Comparison of ENCODE assay signal across 1 cellular context in the genomic region with DNA sequence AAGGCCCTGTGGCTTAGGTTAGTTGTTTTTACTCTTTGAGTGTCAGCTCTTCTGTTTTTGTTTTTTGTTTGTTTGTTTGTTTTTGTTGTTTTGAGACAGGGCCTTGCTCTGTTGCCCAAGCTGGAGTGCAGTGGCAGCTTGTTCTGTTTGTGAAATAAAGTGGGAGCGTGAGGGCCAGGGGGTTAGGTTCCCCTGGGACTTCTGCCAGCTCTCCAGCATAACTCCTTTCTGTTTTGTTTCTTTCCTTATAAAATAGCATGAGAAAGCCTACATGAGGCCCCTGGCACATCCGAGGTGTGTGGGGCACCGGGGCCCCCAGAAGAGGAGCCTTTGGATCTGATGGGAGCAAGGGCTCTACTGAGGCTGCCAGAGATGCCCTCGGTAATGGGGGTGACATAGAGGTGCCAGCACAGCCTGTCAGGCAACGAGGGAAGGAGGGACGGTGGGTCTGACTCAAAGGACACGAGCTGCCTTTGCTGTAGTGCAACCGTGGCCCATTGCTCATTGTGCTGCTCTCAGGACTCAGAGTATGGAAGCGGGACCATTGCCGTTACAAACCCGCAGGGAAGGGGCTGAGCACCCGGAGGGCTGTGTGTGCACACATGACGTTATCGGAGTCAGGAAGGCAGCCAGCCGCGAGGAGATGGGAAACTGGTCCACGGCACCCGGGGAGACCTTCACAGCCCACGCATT.
A peak's percentile ranks its signal among the peaks of the same experiment; 100 is the strongest.
TF ChIP-seq lines count a peak whose summit lies in the region.

No MANE protein-coding gene starts in this region.

TF ChIP-seq in K562, 482 proteins besides CTCF, POLR2A, EP300 and RAD21:
- no peak for TF ChIP-seq ZNF778 (CRISPR knock-in tag; IDR thresholded peaks at IDR 0.05)
- TF ChIP-seq, protein P1, sequence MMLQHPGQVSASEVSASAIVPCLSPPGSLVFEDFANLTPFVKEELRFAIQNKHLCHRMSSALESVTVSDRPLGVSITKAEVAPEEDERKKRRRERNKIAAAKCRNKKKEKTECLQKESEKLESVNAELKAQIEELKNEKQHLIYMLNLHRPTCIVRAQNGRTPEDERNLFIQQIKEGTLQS (IDR thresholded peaks at IDR 0.05) = peak; percentile 44; the same call in 1 of the 2 replicates
- TF ChIP-seq, protein P1 (CRISPR knock-in tag; conservative IDR thresholded peaks at IDR 0.05) = no peak
